Comparison of ENCODE assay signal across 10 cellular contexts in genomic region chr16:25060920-25061319, GRCh38. TPM values are rescaled to one million over a fixed set of nuclear protein-coding genes. Genes with fewer than 3 reads are reported as not detected.
DNase-seq lines count a peak whose midpoint lies in the region; ATAC-seq, FAIRE-seq and TF ChIP-seq lines count a peak whose summit lies in the region.
"Had no signal": no experiment of that assay in that cellular context is flagged by ENCODE, and none has a peak within 500 bp of the region (broad histone marks: within the 10 kb centered on the region; RNA-seq: fewer than 3 reads in every experiment).

No MANE protein-coding gene starts in this region.

- H3K9me2 ChIP-seq in OCI-LY7 (ENCODE audit: insufficient read depth, low read length), result no peaks in the 10 kb centered on the region

- H3K27me3 ChIP-seq in right lobe of liver (no peaks in the 10 kb centered on the region), HepG2 (ENCODE audit: control insufficient read depth in 1 of 2, insufficient read depth in 2 of 2, low read length in 2 of 2) (peaks cover 0 to 12% of the 10 kb centered on the region in 2 experiments; a peak in 2 of 5 replicates)
- no peaks in the 10 kb centered on the region for H3K27me3 ChIP-seq in effector memory CD4-positive, alpha-beta T cell (replicated peaks; ENCODE audit: control insufficient read depth, insufficient read depth, low read length, poor library complexity, severe bottlenecking)
- H3K27me3 ChIP-seq: ovary had no signal

- no peak for FAIRE-seq in HepG2 (lab: Jason Lieb, UNC)

- TF ChIP-seq POLR2A in right lobe of liver (IDR thresholded peaks at IDR 0.05) (no peak), HepG2 (IDR thresholded peaks at IDR 0.05; ENCODE audit: insufficient read depth in 1 of 2, low read depth in 2 of 2, low read length in 2 of 2) (no peak)

- no peak for TF ChIP-seq EP300 in HepG2 (IDR thresholded peaks at IDR 0.05; ENCODE audit: low read depth in 2 of 2, low read length in 2 of 2)
- no peak for TF ChIP-seq EP300 in HepG2 (CRISPR knock-in tag; IDR thresholded peaks at IDR 0.05; ENCODE audit: borderline replicate concordance)

- no peak overlapping the region for H3K4me3 ChIP-seq in right lobe of liver
- no peak overlapping the region for H3K4me3 ChIP-seq in HepG2 (replicated peaks in 1 of 3; ENCODE audit: insufficient read depth in 1 of 3, low read depth in 2 of 3, low read length in 3 of 3)
- no peak overlapping the region for H3K4me3 ChIP-seq in OCI-LY7 (ENCODE audit: low read depth, low read length, poor library complexity, severe bottlenecking)
- peak overlapping the region; percentile 14 for H3K4me3 ChIP-seq in effector memory CD4-positive, alpha-beta T cell (ENCODE audit: insufficient read depth, low read depth, low read length, poor library complexity, severe bottlenecking)
- H3K4me3 ChIP-seq: ovary had no signal

- H3K36me3 ChIP-seq in right lobe of liver (no peaks in the 10 kb centered on the region), HepG2 (replicated peaks in 1 of 2; ENCODE audit: control insufficient read depth in 1 of 2, insufficient read depth in 2 of 2, low read length in 2 of 2) (no peaks in the 10 kb centered on the region), OCI-LY7 (ENCODE audit: insufficient read depth, low read length) (no peaks in the 10 kb centered on the region)
- no peaks in the 10 kb centered on the region for H3K36me3 ChIP-seq in effector memory CD4-positive, alpha-beta T cell (ENCODE audit: control insufficient read depth, insufficient read depth, low read length)
- H3K36me3 ChIP-seq: ovary had no signal

- H2AFZ ChIP-seq in HepG2 (ENCODE audit: low read length) (no peak overlapping the region), OCI-LY7 (ENCODE audit: low read length) (peak overlapping the region; percentile 85)

- H3K79me2 ChIP-seq in HepG2 (ENCODE audit: insufficient read depth, low read length) (no peaks in the 10 kb centered on the region), OCI-LY7 (ENCODE audit: insufficient read depth, low read depth, low read length) (no peaks in the 10 kb centered on the region)

- BruUV-seq in HepG2 (replicated peaks; lab: Mats Ljungman, UMichigan) (no TSS peak), OCI-LY7 (replicated peaks; lab: Mats Ljungman, UMichigan) (no TSS peak)

- no peak for TF ChIP-seq RAD21 in HepG2 (CRISPR knock-in tag; IDR thresholded peaks at IDR 0.05)

- WGBS in right lobe of liver (ENCODE audit: insufficient coverage, low coverage, low lambda C conversion rate, missing lambda C conversion rate), result 29% methylated on average over 1 of the region's 1 CpG
- WGBS in HepG2 (ENCODE audit: low lambda C conversion rate), result 10% methylated on average over 1 of the region's 1 CpG

- H4K20me1 ChIP-seq in HepG2 (ENCODE audit: insufficient read depth, low read length) (no peaks in the 10 kb centered on the region), OCI-LY7 (ENCODE audit: insufficient read depth, low read length) (no peaks in the 10 kb centered on the region)

- H3K4me2 ChIP-seq in HepG2 (ENCODE audit: low read depth, low read length) (no peak overlapping the region), OCI-LY7 (ENCODE audit: low read length) (peak overlapping the region; percentile 19)

- H3K4me1 ChIP-seq in right lobe of liver, result no peaks in the 10 kb centered on the region
- peaks cover 28% of the 10 kb centered on the region for H3K4me1 ChIP-seq in HepG2 (ENCODE audit: insufficient read depth, low read length)
- peaks cover 29% of the 10 kb centered on the region for H3K4me1 ChIP-seq in OCI-LY7 (ENCODE audit: insufficient read depth, low read length, poor library complexity, severe bottlenecking)
- peaks cover 21% of the 10 kb centered on the region for H3K4me1 ChIP-seq in effector memory CD4-positive, alpha-beta T cell (ENCODE audit: control insufficient read depth, insufficient read depth, low read length, poor library complexity, severe bottlenecking)

- no peaks in the 10 kb centered on the region for H3K9me3 ChIP-seq in right lobe of liver
- H3K9me3 ChIP-seq in HepG2 (ENCODE audit: low read length), result no peaks in the 10 kb centered on the region
- H3K9me3 ChIP-seq in OCI-LY7 (ENCODE audit: low read length), result no peaks in the 10 kb centered on the region
- no peaks in the 10 kb centered on the region for H3K9me3 ChIP-seq in effector memory CD4-positive, alpha-beta T cell (ENCODE audit: control insufficient read depth, low read length)
- H3K9me3 ChIP-seq: ovary had no signal

- TF ChIP-seq CTCF in right lobe of liver (IDR thresholded peaks at IDR 0.05) (no peak), HepG2 (CRISPR knock-in tag; IDR thresholded peaks at IDR 0.05) (no peak), OCI-LY7 (conservative IDR thresholded peaks at IDR 0.05; ENCODE audit: low read length) (no peak)

- in situ Hi-C loops in HepG2 (cut with HindIII; ENCODE audit: extremely low pct_ligation_motif_present, low pct_unique_long_range_greater_than_20kb), result loop anchor here (5.0 kb wide), 1 partner anchor 46 kb away; no protein-coding TSS in a partner anchor

- ATAC-seq in right lobe of liver (peak; percentile 41 to 71 (median 54)), HepG2 (no peak), HG02938 (IDR thresholded peaks at IDR 0.05; ENCODE audit: unreplicated experiment) (no peak), HG03378 (IDR thresholded peaks at IDR 0.05; ENCODE audit: unreplicated experiment) (no peak)

- DNase-seq in right lobe of liver, result no peak
- no peak for DNase-seq in HepG2 (ENCODE audit: low spot score)
- peak; percentile 85 for DNase-seq in OCI-LY7 (ENCODE audit: low spot score)
- peak in 1 of 3 donors; percentile 8 for DNase-seq in effector memory CD4-positive, alpha-beta T cell
- DNase-seq in effector CD4-positive, alpha-beta T cell, result no peak
- DNase-seq in NCI-H510A treated with DMSO at 0.1 percent for 48 hours (lab: John Stamatoyannopoulos, UW), result no peak
- DNase-seq: NCI-H146, ovary had no signal

- no peak overlapping the region for H3K9ac ChIP-seq in HepG2 (ENCODE audit: insufficient read depth, low read depth, low read length)

- intact Hi-C loops in right lobe of liver (cut with DNase I), result no loop called here
- intact Hi-C loops in HepG2 (cut with micrococcal nuclease; ENCODE audit: unreplicated experiment), result no loop called here
- intact Hi-C loops in OCI-LY7 (cut with micrococcal nuclease; ENCODE audit: unreplicated experiment), result no loop called here

- POLR2A ChIA-PET in HepG2 (lab: Yijun Ruan, JAX) (no interaction called here), OCI-LY7 (lab: Charles Lee) (interaction anchor here (0.8 to 2.1 kb wide), 8 partner anchors 9 to 519 kb away, joined by 3 to 10 read pairs (median 3); no protein-coding TSS in a partner anchor)

- CTCF ChIA-PET in HepG2 (lab: Yijun Ruan, JAX; ENCODE audit: low intra/inter-chr PET ratio, low total read pairs) (no interaction called here), OCI-LY7 (lab: Charles Lee; ENCODE audit: unreplicated experiment) (no interaction called here)

- no peak overlapping the region for H3K27ac ChIP-seq in right lobe of liver
- no peak overlapping the region for H3K27ac ChIP-seq in HepG2 (ENCODE audit: extremely low read length, insufficient read depth, low read length)
- H3K27ac ChIP-seq in OCI-LY7 (ENCODE audit: low read depth, low read length, poor library complexity, severe bottlenecking), result peak overlapping the region; percentile 42
- peak overlapping the region; percentile 39 for H3K27ac ChIP-seq in effector memory CD4-positive, alpha-beta T cell (ENCODE audit: insufficient read depth, low read length, poor library complexity, severe bottlenecking)
- H3K27ac ChIP-seq: ovary had no signal

RNA-seq across cellular contexts. Expression of gene ARHGAP17, which starts 45.8 kb away (rescaled TPM):
- total RNA-seq in right lobe of liver (10 to 100 TPM; 20.9 to 33.9 (median 26.3) TPM), HepG2 (2016; rRNA removed; fragmentation: Illumina TruSeq; extraction: Trizol) (24.6 and 43.8 TPM in 2 replicates), OCI-LY7 (2022) (89.3 and 95.1 TPM in 2 replicates)
- 13.5 and 14.6 TPM in 2 replicates for total RNA-seq in HepG2 (2016; cell fraction: cytosol; rRNA removed; fragmentation: Illumina TruSeq; extraction: Trizol; ENCODE audit: low read depth)
- 22.9 and 34.1 TPM in 2 replicates for total RNA-seq in HepG2 (2016; cell fraction: insoluble cytoplasmic fraction; rRNA removed; fragmentation: Illumina TruSeq; extraction: Trizol)
- 38.2 and 42.2 TPM in 2 replicates for total RNA-seq in HepG2 (2016; cell fraction: membrane; rRNA removed; fragmentation: Illumina TruSeq; extraction: Trizol)
- 51.5 and 56.4 TPM in 2 replicates for total RNA-seq in HepG2 (2016; cell fraction: nucleus; rRNA removed; fragmentation: Illumina TruSeq; extraction: Trizol)
- 18.7 and 20.8 TPM in 2 replicates for polyA plus RNA-seq in HepG2 (2011; rRNA removed)
- polyA plus RNA-seq in HepG2 (2011; cell fraction: cytosol; rRNA removed), result 12.9 and 15.6 TPM in 2 replicates
- 45.1 and 48.7 TPM in 2 replicates for polyA plus RNA-seq in HepG2 (2011; cell fraction: nucleus; rRNA removed)
- 43.9 and 44.3 TPM in 2 replicates for polyA plus RNA-seq in HepG2 (2012)
- polyA plus RNA-seq in HepG2 (2016; cell fraction: cytosol; fragmentation: Illumina TruSeq; extraction: Trizol; ENCODE audit: low read depth), result 13.4 and 14.4 TPM in 2 replicates
- 50.2 and 64.9 TPM in 2 replicates for polyA plus RNA-seq in HepG2 (2016; cell fraction: insoluble cytoplasmic fraction; fragmentation: Illumina TruSeq; extraction: Trizol; ENCODE audit: low read depth)
- polyA plus RNA-seq in HepG2 (2016; cell fraction: membrane; fragmentation: Illumina TruSeq; extraction: Trizol; ENCODE audit: low read depth), result 28.7 and 35.1 TPM in 2 replicates
- polyA plus RNA-seq in HepG2 (2016; cell fraction: nucleus; fragmentation: Illumina TruSeq; extraction: Trizol; ENCODE audit: insufficient read depth, low read depth), result 76.7 and 80.0 TPM in 2 replicates
- 32.6 and 34.6 TPM in 2 replicates for polyA minus RNA-seq in HepG2 (2011; rRNA and poly(A)+ RNA removed; ENCODE audit: low replicate concordance)
- polyA minus RNA-seq in HepG2 (2011; cell fraction: cytosol; rRNA and poly(A)+ RNA removed), result 25.9 and 33.1 TPM in 2 replicates
- polyA minus RNA-seq in HepG2 (2011; cell fraction: nucleus; rRNA and poly(A)+ RNA removed), result 83.6 and 90.6 TPM in 2 replicates
- total RNA-seq in OCI-LY7 (2014; rRNA removed; shearing (Covaris generic)), result 31.4 and 37.1 TPM in 2 replicates

RNA-seq across cellular contexts. Expression of gene LCMT1, which starts 50.6 kb away (rescaled TPM):
- total RNA-seq in right lobe of liver (10 to 100 TPM in 3 of 6 experiments, 1 to 10 TPM in 3; 6.2 to 12.0 (median 8.9) TPM), HepG2 (2016; rRNA removed; fragmentation: Illumina TruSeq; extraction: Trizol) (48.7 and 56.5 TPM in 2 replicates), OCI-LY7 (2022) (41.1 and 42.0 TPM in 2 replicates)
- total RNA-seq in HepG2 (2016; cell fraction: cytosol; rRNA removed; fragmentation: Illumina TruSeq; extraction: Trizol; ENCODE audit: low read depth), result 67.0 and 75.9 TPM in 2 replicates
- total RNA-seq in HepG2 (2016; cell fraction: insoluble cytoplasmic fraction; rRNA removed; fragmentation: Illumina TruSeq; extraction: Trizol), result 51.5 and 57.1 TPM in 2 replicates
- 81.3 and 87.0 TPM in 2 replicates for total RNA-seq in HepG2 (2016; cell fraction: membrane; rRNA removed; fragmentation: Illumina TruSeq; extraction: Trizol)
- total RNA-seq in HepG2 (2016; cell fraction: nucleus; rRNA removed; fragmentation: Illumina TruSeq; extraction: Trizol), result 28.0 and 34.4 TPM in 2 replicates
- 41.2 and 43.7 TPM in 2 replicates for polyA plus RNA-seq in HepG2 (2011; rRNA removed)
- 42.6 and 51.2 TPM in 2 replicates for polyA plus RNA-seq in HepG2 (2011; cell fraction: cytosol; rRNA removed)
- 23.2 and 26.4 TPM in 2 replicates for polyA plus RNA-seq in HepG2 (2011; cell fraction: nucleus; rRNA removed)
- polyA plus RNA-seq in HepG2 (2012), result 67.7 and 68.8 TPM in 2 replicates
- polyA plus RNA-seq in HepG2 (2016; cell fraction: cytosol; fragmentation: Illumina TruSeq; extraction: Trizol; ENCODE audit: low read depth), result 61.9 and 62.5 TPM in 2 replicates
- polyA plus RNA-seq in HepG2 (2016; cell fraction: insoluble cytoplasmic fraction; fragmentation: Illumina TruSeq; extraction: Trizol; ENCODE audit: low read depth), result 64.0 and 66.9 TPM in 2 replicates
- polyA plus RNA-seq in HepG2 (2016; cell fraction: membrane; fragmentation: Illumina TruSeq; extraction: Trizol; ENCODE audit: low read depth), result 79.0 and 84.0 TPM in 2 replicates
- 40.6 and 45.1 TPM in 2 replicates for polyA plus RNA-seq in HepG2 (2016; cell fraction: nucleus; fragmentation: Illumina TruSeq; extraction: Trizol; ENCODE audit: insufficient read depth, low read depth)
- polyA minus RNA-seq in HepG2 (2011; rRNA and poly(A)+ RNA removed; ENCODE audit: low replicate concordance), result 27.8 and 49.9 TPM in 2 replicates
- polyA minus RNA-seq in HepG2 (2011; cell fraction: cytosol; rRNA and poly(A)+ RNA removed), result 31.9 and 34.4 TPM in 2 replicates
- 43.3 and 57.2 TPM in 2 replicates for polyA minus RNA-seq in HepG2 (2011; cell fraction: nucleus; rRNA and poly(A)+ RNA removed)
- 19.4 and 31.3 TPM in 2 replicates for total RNA-seq in OCI-LY7 (2014; rRNA removed; shearing (Covaris generic))

Comparison
In these comparisons a context has a peak if more than half of its experiments do, and no peak if none do; other contexts are left out.
1. ATAC-seq: peak in right lobe of liver (4 of 4); none in HepG2 (single experiment), HG02938 (single experiment) and HG03378 (single experiment).
2. H3K27ac ChIP-seq: peak in OCI-LY7 (single experiment) and effector memory CD4-positive, alpha-beta T cell (single experiment); none in right lobe of liver (0 of 3) and HepG2 (single experiment).